27 cellular contexts compared by ENCODE assay signal in genomic region chr3:151201046-151201730, GRCh38. TPM values are rescaled to one million over a fixed set of nuclear protein-coding genes. Genes with fewer than 3 reads are reported as not detected.
DNase-seq lines count a peak whose midpoint lies in the region; ATAC-seq and TF ChIP-seq lines count a peak whose summit lies in the region.
"Had no signal": no experiment of that assay in that cellular context is flagged by ENCODE, and none has a peak within 500 bp of the region (broad histone marks: within the 10 kb centered on the region; RNA-seq: fewer than 3 reads in every experiment).

No MANE protein-coding gene starts in this region.

- H3K27ac Mint-ChIP-seq in CD4-positive, alpha-beta memory T cell: peak overlapping the region; percentile 85 to 98 (median 92)
- H3K27ac Mint-ChIP-seq in Caco-2 (ENCODE audit: unreplicated experiment) (peak overlapping the region; percentile 49), natural killer cell (peak overlapping the region; percentile 57 to 78)
- peak overlapping the region; percentile 96 for H3K27ac Mint-ChIP-seq in activated naive CD8-positive, alpha-beta T cell

- no peak for TF ChIP-seq CTCF in Caco-2 (IDR thresholded peaks at IDR 0.05; ENCODE audit: insufficient read depth in 1 of 2, low read depth in 1 of 2, low read length in 1 of 2, severe bottlenecking in 1 of 2, unreplicated experiment in 1 of 2)
- TF ChIP-seq CTCF in natural killer cell (IDR thresholded peaks at IDR 0.05): no peak

- no peak for ATAC-seq in natural killer cell
- ATAC-seq in HG02840 (IDR thresholded peaks at IDR 0.05; ENCODE audit: low FRiP score, unreplicated experiment): no peak
- ATAC-seq: gastrocnemius medialis, psoas muscle had no signal

- peak overlapping the region; percentile 59 to 63 for H3K4me3 ChIP-seq in CD4-positive, alpha-beta memory T cell (ENCODE audit: low read length in 2 of 2)
- no peak overlapping the region for H3K4me3 ChIP-seq in Caco-2 (ENCODE audit: low read depth, low read length)
- H3K4me3 ChIP-seq: ascending aorta, esophagus muscularis mucosa, gastrocnemius medialis, psoas muscle had no signal

- BruUV-seq in Caco-2 (replicated peaks; lab: Mats Ljungman, UMichigan): no TSS peak

- no peaks in the 10 kb centered on the region for H3K9me3 ChIP-seq in CD4-positive, alpha-beta memory T cell (ENCODE audit: control insufficient read depth in 1 of 2, low read length in 2 of 2)
- H3K9me3 ChIP-seq in Caco-2: no peaks in the 10 kb centered on the region
- H3K9me3 ChIP-seq: ascending aorta, esophagus muscularis mucosa, gastrocnemius medialis, neutrophil, psoas muscle had no signal

- H3K4me1 ChIP-seq in CD4-positive, alpha-beta memory T cell (ENCODE audit: insufficient read depth, low read length): peaks cover 71% of the 10 kb centered on the region
- peaks cover 43% of the 10 kb centered on the region for H3K4me1 ChIP-seq in Caco-2
- H3K4me1 ChIP-seq: ascending aorta, esophagus muscularis mucosa, gastrocnemius medialis, psoas muscle had no signal

- H3K27me3 Mint-ChIP-seq in CD4-positive, alpha-beta memory T cell: no peaks in the 10 kb centered on the region
- H3K27me3 Mint-ChIP-seq in Caco-2 (ENCODE audit: insufficient read depth, unreplicated experiment) (no peaks in the 10 kb centered on the region), natural killer cell (ENCODE audit: low read depth in 2 of 2) (no peaks in the 10 kb centered on the region)
- H3K27me3 Mint-ChIP-seq in activated naive CD8-positive, alpha-beta T cell: no peaks in the 10 kb centered on the region

- peaks cover 31 to 48% of the 10 kb centered on the region in 2 donors for H3K36me3 Mint-ChIP-seq in CD4-positive, alpha-beta memory T cell
- peaks cover 7% of the 10 kb centered on the region for H3K36me3 Mint-ChIP-seq in Caco-2 (ENCODE audit: insufficient read depth, unreplicated experiment)
- H3K36me3 Mint-ChIP-seq in activated naive CD8-positive, alpha-beta T cell: peaks cover 24% of the 10 kb centered on the region
- no peaks in the 10 kb centered on the region for H3K36me3 Mint-ChIP-seq in natural killer cell

- peak overlapping the region; percentile 73 to 89 (median 86) for H3K4me3 Mint-ChIP-seq in CD4-positive, alpha-beta memory T cell
- H3K4me3 Mint-ChIP-seq in Caco-2 (ENCODE audit: unreplicated experiment) (no peak overlapping the region), natural killer cell (peak overlapping the region; percentile 22)
- H3K4me3 Mint-ChIP-seq in activated naive CD8-positive, alpha-beta T cell: peak overlapping the region; percentile 90

- peaks cover 0 to 2% (median 0%) of the 10 kb centered on the region in 8 donors for H3K9me3 Mint-ChIP-seq in CD4-positive, alpha-beta memory T cell
- H3K9me3 Mint-ChIP-seq in Caco-2 (ENCODE audit: unreplicated experiment) (peaks cover 19% of the 10 kb centered on the region), natural killer cell (no peaks in the 10 kb centered on the region)
- H3K9me3 Mint-ChIP-seq in activated naive CD8-positive, alpha-beta T cell (ENCODE audit: low read depth): no peaks in the 10 kb centered on the region

- peaks cover 13% of the 10 kb centered on the region for H3K36me3 ChIP-seq in CD4-positive, alpha-beta memory T cell (ENCODE audit: insufficient read depth, low read length)
- no peaks in the 10 kb centered on the region for H3K36me3 ChIP-seq in Caco-2 (ENCODE audit: control insufficient read depth, insufficient read depth, low read length)
- H3K36me3 ChIP-seq: ascending aorta, esophagus muscularis mucosa, gastrocnemius medialis, neutrophil had no signal

- peak in 3 of 5 donors; percentile 50 to 53 (median 51) for DNase-seq in CD4-positive, alpha-beta memory T cell
- DNase-seq in Caco-2: no peak
- DNase-seq in natural killer cell: no peak
- DNase-seq in head of caudate nucleus: no peak
- DNase-seq in SIG-M5 treated with dmso at 0.1 percent for 504 hours (lab: John Stamatoyannopoulos, UW; ENCODE audit: unreplicated experiment): no peak
- no peak for DNase-seq in NCI-H526 treated with DMSO at 0.1 percent for 48 hours (lab: John Stamatoyannopoulos, UW)
- DNase-seq: cerebellar nuclear complex; COR-L47; effector CD4-positive, alpha-beta T cell; gastrocnemius medialis; HCEC 1CT; KG1; midbrain; MV-4-11; NCI-H1930; NCI-H345; OCI-M1; psoas muscle; Right ventricle myocardium superior; stimulated activated CD4-positive, alpha-beta T cell treated with anti-CD3 and anti-CD28 coated beads, Interleukin-2, amount 100 ng/mL, for 48 hours had no signal

- intact Hi-C loops in CD4-positive, alpha-beta memory T cell (cut with micrococcal nuclease): loop anchor here (5.0 to 10.0 kb wide), 5 partner anchors 439 to 1964 kb away; partner anchors contain the start of genes EIF2A, PFN2, RAP2B and SERP1
- intact Hi-C loops in Caco-2 (cut with micrococcal nuclease; ENCODE audit: unreplicated experiment): no loop called here
- intact Hi-C loops in natural killer cell (cut with micrococcal nuclease): no loop called here
- intact Hi-C loops in head of caudate nucleus (cut with DNase I): no loop called here

- H3K27me3 ChIP-seq in CD4-positive, alpha-beta memory T cell (ENCODE audit: insufficient read depth, low read length): no peaks in the 10 kb centered on the region
- no peaks in the 10 kb centered on the region for H3K27me3 ChIP-seq in Caco-2 (replicated peaks; ENCODE audit: control insufficient read depth, insufficient read depth, low read length)
- H3K27me3 ChIP-seq: ascending aorta, esophagus muscularis mucosa, gastrocnemius medialis, neutrophil had no signal

- CTCF ChIA-PET in CD4-positive, alpha-beta memory T cell (lab: Charles Lee; ENCODE audit: partially characterized antibody): interaction anchor here (1.2 to 4.4 kb wide), 7 partner anchors 8 to 56 kb away, joined by 3 to 33 read pairs (median 12); no protein-coding TSS in a partner anchor
- CTCF ChIA-PET in Caco-2 (lab: Charles Lee): no interaction called here

- peaks cover 38 to 80% (median 51%) of the 10 kb centered on the region in 4 donors for H3K4me1 Mint-ChIP-seq in CD4-positive, alpha-beta memory T cell
- peaks cover 34% of the 10 kb centered on the region for H3K4me1 Mint-ChIP-seq in Caco-2 (ENCODE audit: low read depth, unreplicated experiment)
- peaks cover 78% of the 10 kb centered on the region for H3K4me1 Mint-ChIP-seq in activated naive CD8-positive, alpha-beta T cell (ENCODE audit: low read depth)
- peaks cover 42 to 49% of the 10 kb centered on the region in 2 donors for H3K4me1 Mint-ChIP-seq in natural killer cell

- POLR2A ChIA-PET in CD4-positive, alpha-beta memory T cell (lab: Charles Lee; ENCODE audit: partially characterized antibody): interaction anchor here (0.8 to 10.1 kb wide), 18 partner anchors 9 to 793 kb away, joined by 3 to 118 read pairs (median 6); partner anchors contain the start of genes P2RY14, SIAH2 and TSC22D2
- POLR2A ChIA-PET in Caco-2 (lab: Charles Lee): no interaction called here

- H3K27ac ChIP-seq in CD4-positive, alpha-beta memory T cell (ENCODE audit: low read depth, low read length): peak overlapping the region; percentile 75
- H3K27ac ChIP-seq: ascending aorta, esophagus muscularis mucosa, gastrocnemius medialis, neutrophil, psoas muscle had no signal

RNA-seq across cellular contexts. Expression of gene GPR171, which starts 1.8 kb away (rescaled TPM):
- total RNA-seq in CD4-positive, alpha-beta memory T cell: 100 to 1,000 TPM; 116 to 129 TPM
- 100 to 1,000 TPM; 123 to 156 TPM for polyA plus RNA-seq in CD4-positive, alpha-beta memory T cell
- not detected in 2 replicates for total RNA-seq in Caco-2 (2022)
- 1 to 10 TPM; 3.4 to 9.0 (median 8.2) TPM for total RNA-seq in natural killer cell
- total RNA-seq: Daoy, HT-29 had no signal

Comparison
In these comparisons a context has a peak if more than half of its experiments do, and no peak if none do; other contexts are left out.
1. DNase-seq: peak in CD4-positive, alpha-beta memory T cell (3 of 5); none in Caco-2 (0 of 2), natural killer cell (single experiment), head of caudate nucleus (0 of 42), SIG-M5 treated with dmso at 0.1 percent for 504 hours (single experiment) and NCI-H526 treated with DMSO at 0.1 percent for 48 hours (single experiment).
2. RNA of gene GPR171, which starts 1.8 kb away (total RNA-seq): 116 to 129 TPM in CD4-positive, alpha-beta memory T cell; 3.4 to 9.0 TPM in natural killer cell and not detected in Caco-2; every median in the first group is over 10 times any median in the second.
3. Peak in every context shown above with its lines, with median percentiles within 50 percentile points of each other: H3K27ac Mint-ChIP-seq.